16 cellular contexts compared by ENCODE assay signal in the genomic region with DNA sequence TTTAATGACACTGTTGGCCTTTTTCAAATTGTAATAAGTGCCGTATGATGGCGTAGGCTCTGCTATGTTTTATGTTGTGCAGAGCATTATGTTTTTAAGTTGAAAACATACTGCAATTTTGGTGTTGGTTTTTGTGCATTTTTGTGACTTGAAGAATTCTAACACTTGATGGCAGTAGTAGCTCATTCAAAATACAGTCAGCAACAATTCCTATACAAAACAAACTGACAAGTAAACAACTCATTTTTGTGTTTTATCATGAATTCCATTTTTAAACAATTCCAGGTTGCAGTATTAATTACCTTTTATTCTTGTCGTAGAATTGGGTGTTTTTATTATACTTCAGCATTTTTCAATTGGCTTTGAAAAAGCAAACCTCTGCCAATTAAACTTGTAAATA. TPM values are rescaled to one million over a fixed set of nuclear protein-coding genes. Genes with fewer than 3 reads are reported as not detected.
A peak's percentile ranks its signal among the peaks of the same experiment; 100 is the strongest.
DNase-seq lines count a peak whose midpoint lies in the region; ATAC-seq and TF ChIP-seq lines count a peak whose summit lies in the region.
"Had no signal": no experiment of that assay in that cellular context is flagged by ENCODE, and none has a peak within 500 bp of the region (broad histone marks: within the 10 kb centered on the region; RNA-seq: fewer than 3 reads in every experiment).

No MANE protein-coding gene starts in this region.

- no peak for TF ChIP-seq POLR2A in HCT116 (IDR thresholded peaks at IDR 0.05; ENCODE audit: borderline replicate concordance, extremely low read depth, insufficient read depth, insufficient read length)

- H3K79me2 ChIP-seq in HCT116 (ENCODE audit: insufficient read depth, low read length) = no peaks in the 10 kb centered on the region

- in situ Hi-C loops in astrocyte of the spinal cord (cut with HindIII; ENCODE audit: low sequenced_read_pairs) = no loop called here

- no peaks in the 10 kb centered on the region for H3K9me3 ChIP-seq in HCT116 (ENCODE audit: control insufficient read depth in 1 of 2, insufficient read depth in 1 of 2, low read depth in 1 of 2, low read length in 2 of 2)
- H3K9me3 ChIP-seq: body of pancreas, sigmoid colon, suprapubic skin had no signal

- no peak overlapping the region for H3K9ac ChIP-seq in HCT116 (ENCODE audit: low read length)

- DNase-seq in AG09319 (ENCODE audit: extremely low read depth, low read depth) (no peak), HCT116 (ENCODE audit: low read depth, low spot score) (no peak), astrocyte of the spinal cord (ENCODE audit: low read depth, low spot score) (no peak), kidney epithelial cell (ENCODE audit: low read depth) (no peak), NCI-H524 (lab: John Stamatoyannopoulos, UW) (no peak)
- no peak for DNase-seq in activated T-cell treated with anti-CD3 and anti-CD28 coated beads, Interleukin-2, amount 50 U/mL, for 48 hours
- DNase-seq: CD8-positive, alpha-beta memory T cell; NK-92 treated with Interleukin-12 subunit alpha and Interleukin-12 subunit beta, amount 100 ng/mL, for 24 hours; sigmoid colon had no signal

- H3K9me2 ChIP-seq in HCT116 (ENCODE audit: insufficient read depth) = no peaks in the 10 kb centered on the region

- peak; percentile 34; the same call in 1 of the 2 replicates for ATAC-seq in HCT116
- ATAC-seq in GM21825 (IDR thresholded peaks at IDR 0.05; ENCODE audit: unreplicated experiment) = no peak
- ATAC-seq in GM18870 (IDR thresholded peaks at IDR 0.05; ENCODE audit: unreplicated experiment) = no peak
- ATAC-seq: activated T-cell treated with anti-CD3 and anti-CD28 coated beads, Interleukin-2, amount 50 U/mL, for 72 hours had no signal

- peak; percentile 46 for TF ChIP-seq RAD21 in HCT116 (IDR thresholded peaks at IDR 0.05; ENCODE audit: low read depth)

- H3K36me3 ChIP-seq in HCT116 (ENCODE audit: control insufficient read depth in 1 of 2, insufficient read depth in 2 of 2, low read length in 2 of 2) = no peaks in the 10 kb centered on the region
- H3K36me3 ChIP-seq in kidney epithelial cell (ENCODE audit: control insufficient read depth, insufficient read depth, low read length) = no peaks in the 10 kb centered on the region
- H3K36me3 ChIP-seq: sigmoid colon, suprapubic skin had no signal

- H3K4me3 ChIP-seq in HCT116 (replicated peaks in 1 of 2; ENCODE audit: low read depth in 1 of 2, low read length in 2 of 2) (no peak overlapping the region), astrocyte of the spinal cord (ENCODE audit: low read depth, low read length) (no peak overlapping the region), kidney epithelial cell (ENCODE audit: low read depth, low read length) (no peak overlapping the region)
- H3K4me3 ChIP-seq: body of pancreas, sigmoid colon, suprapubic skin had no signal

- RAD21 ChIA-PET in HCT116 (lab: Charles Lee; ENCODE audit: low non-redundant PET in 1 of 2, low total read pairs in 2 of 2, uncharacterized antibody in 2 of 2, unreplicated experiment in 2 of 2) = no interaction called here

- H3K27me3 ChIP-seq in HCT116 (ENCODE audit: insufficient read depth, low read length) = no peaks in the 10 kb centered on the region
- H3K27me3 ChIP-seq in kidney epithelial cell (ENCODE audit: control insufficient read depth, insufficient read depth, low read length) = no peaks in the 10 kb centered on the region
- H3K27me3 ChIP-seq: body of pancreas, sigmoid colon, suprapubic skin had no signal

- intact Hi-C loops in HCT116 (cut with micrococcal nuclease) = loop anchor here (1.0 kb wide), 1 partner anchor 396 kb away; no protein-coding TSS in a partner anchor

- no peak overlapping the region for H3K27ac ChIP-seq in HCT116 (ENCODE audit: low read depth, low read length)
- H3K27ac ChIP-seq: body of pancreas, sigmoid colon, suprapubic skin had no signal

- H2AFZ ChIP-seq in HCT116 (ENCODE audit: low read depth, low read length, poor library complexity, severe bottlenecking) = peak overlapping the region; percentile 92

- no peaks in the 10 kb centered on the region for H4K20me1 ChIP-seq in HCT116 (ENCODE audit: insufficient read depth)

- TF ChIP-seq CTCF in AG09319 (IDR thresholded peaks at IDR 0.05; ENCODE audit: low read depth, low read length) (peak; percentile 37), HCT116 (IDR thresholded peaks at IDR 0.05 in 2 of 3, conservative IDR thresholded peaks at IDR 0.05 in 1 of 3; ENCODE audit: borderline replicate concordance in 1 of 3, insufficient read depth in 1 of 3, low read depth in 2 of 3, low read length in 2 of 3) (peak in 2 of 3 experiments; percentile 20; a peak in 2 of 6 replicates), astrocyte of the spinal cord (IDR thresholded peaks at IDR 0.05; ENCODE audit: low read depth, low read length) (peak; percentile 9), kidney epithelial cell (IDR thresholded peaks at IDR 0.05; ENCODE audit: insufficient read depth, low read length, poor library complexity, severe bottlenecking) (peak; percentile 5)

- POLR2A ChIA-PET in HCT116 (lab: Charles Lee) = interaction anchor here (1.2 kb wide), 1 partner anchor 14 kb away, joined by 4 read pairs; no protein-coding TSS in a partner anchor

- BruUV-seq in HCT116 (replicated peaks; lab: Mats Ljungman, UMichigan) = no TSS peak

- no peak overlapping the region for H3K4me2 ChIP-seq in HCT116 (ENCODE audit: low read length)

- no peaks in the 10 kb centered on the region for H3K4me1 ChIP-seq in HCT116 (ENCODE audit: control insufficient read depth in 1 of 2, insufficient read depth in 2 of 2, low read length in 2 of 2)
- H3K4me1 ChIP-seq: body of pancreas, sigmoid colon, suprapubic skin had no signal

- CTCF ChIA-PET in HCT116 (lab: Charles Lee) = interaction anchor here (0.6 to 3.2 kb wide), 10 partner anchors 10 to 408 kb away, joined by 3 to 37 read pairs (median 6); no protein-coding TSS in a partner anchor

TF ChIP-seq in HCT116, 20 proteins besides CTCF, POLR2A, EP300 and RAD21:
- TF ChIP-seq, protein P1, sequence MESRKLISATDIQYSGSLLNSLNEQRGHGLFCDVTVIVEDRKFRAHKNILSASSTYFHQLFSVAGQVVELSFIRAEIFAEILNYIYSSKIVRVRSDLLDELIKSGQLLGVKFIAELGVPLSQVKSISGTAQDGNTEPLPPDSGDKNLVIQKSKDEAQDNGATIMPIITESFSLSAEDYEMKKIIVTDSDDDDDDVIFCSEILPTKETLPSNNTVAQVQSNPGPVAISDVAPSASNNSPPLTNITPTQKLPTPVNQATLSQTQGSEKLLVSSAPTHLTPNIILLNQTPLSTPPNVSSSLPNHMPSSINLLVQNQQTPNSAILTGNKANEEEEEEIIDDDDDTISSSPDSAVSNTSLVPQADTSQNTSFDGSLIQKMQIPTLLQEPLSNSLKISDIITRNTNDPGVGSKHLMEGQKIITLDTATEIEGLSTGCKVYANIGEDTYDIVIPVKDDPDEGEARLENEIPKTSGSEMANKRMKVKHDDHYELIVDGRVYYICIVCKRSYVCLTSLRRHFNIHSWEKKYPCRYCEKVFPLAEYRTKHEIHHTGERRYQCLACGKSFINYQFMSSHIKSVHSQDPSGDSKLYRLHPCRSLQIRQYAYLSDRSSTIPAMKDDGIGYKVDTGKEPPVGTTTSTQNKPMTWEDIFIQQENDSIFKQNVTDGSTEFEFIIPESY (IDR thresholded peaks at IDR 0.05; ENCODE audit: extremely low read depth, insufficient replicate concordance, low read length) = no peak
- TF ChIP-seq, protein P2, sequence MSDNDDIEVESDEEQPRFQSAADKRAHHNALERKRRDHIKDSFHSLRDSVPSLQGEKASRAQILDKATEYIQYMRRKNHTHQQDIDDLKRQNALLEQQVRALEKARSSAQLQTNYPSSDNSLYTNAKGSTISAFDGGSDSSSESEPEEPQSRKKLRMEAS (IDR thresholded peaks at IDR 0.05) = no peak
- TF ChIP-seq SP1 (IDR thresholded peaks at IDR 0.05; ENCODE audit: low read depth) = no peak
- no peak for TF ChIP-seq SRF (IDR thresholded peaks at IDR 0.05; ENCODE audit: low read depth)
- TF ChIP-seq EZH2 (IDR thresholded peaks at IDR 0.05) = no peak
- no peak for TF ChIP-seq EZH2phosphoT487 (IDR thresholded peaks at IDR 0.05; ENCODE audit: borderline replicate concordance)
- TF ChIP-seq POLR2AphosphoS5 (IDR thresholded peaks at IDR 0.05; ENCODE audit: low read depth, low read length) = no peak
- no peak for TF ChIP-seq FOSL1 (IDR thresholded peaks at IDR 0.05; ENCODE audit: low read depth)
- TF ChIP-seq ZFX (IDR thresholded peaks at IDR 0.05) = no peak
- no peak for TF ChIP-seq YY1 (IDR thresholded peaks at IDR 0.05; ENCODE audit: extremely low read depth, insufficient replicate concordance, low read depth, low read length)
- no peak for TF ChIP-seq TCF7L2 (IDR thresholded peaks at IDR 0.05; ENCODE audit: borderline replicate concordance, extremely low read depth, insufficient read depth, insufficient read length)
- TF ChIP-seq CEBPB (IDR thresholded peaks at IDR 0.05; ENCODE audit: low read depth) = no peak
- TF ChIP-seq, protein P3, sequence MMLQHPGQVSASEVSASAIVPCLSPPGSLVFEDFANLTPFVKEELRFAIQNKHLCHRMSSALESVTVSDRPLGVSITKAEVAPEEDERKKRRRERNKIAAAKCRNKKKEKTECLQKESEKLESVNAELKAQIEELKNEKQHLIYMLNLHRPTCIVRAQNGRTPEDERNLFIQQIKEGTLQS (IDR thresholded peaks at IDR 0.05) = no peak
- no peak for TF ChIP-seq JUND (IDR thresholded peaks at IDR 0.05)

RNA-seq across cellular contexts. Expression of a gene that starts 4.0 kb away (rescaled TPM):
- total RNA-seq in HCT116 (2021; ENCODE audit: unreplicated experiment) = not detected
- polyA plus RNA-seq in HCT116 (2012) = not detected in 2 replicates
- total RNA-seq in kidney epithelial cell = not detected in 2 replicates
- total RNA-seq: activated T-cell treated with anti-CD3 and anti-CD28 coated beads, Interleukin-2, amount 50 U/mL, for 72 hours; body of pancreas; CD8-positive, alpha-beta memory T cell; naive thymus-derived CD4-positive, alpha-beta T cell; sigmoid colon; suprapubic skin had no signal
- polyA plus RNA-seq: CD8-positive, alpha-beta memory T cell; esophagus; naive thymus-derived CD4-positive, alpha-beta T cell; sigmoid colon had no signal

RNA-seq across cellular contexts. Expression of a gene that starts 45.8 kb away (rescaled TPM):
- total RNA-seq in HCT116 (2021; ENCODE audit: unreplicated experiment) = not detected
- polyA plus RNA-seq in HCT116 (2012) = not detected in 2 replicates
- not detected in 2 replicates for total RNA-seq in kidney epithelial cell
- total RNA-seq: activated T-cell treated with anti-CD3 and anti-CD28 coated beads, Interleukin-2, amount 50 U/mL, for 72 hours; body of pancreas; CD8-positive, alpha-beta memory T cell; naive thymus-derived CD4-positive, alpha-beta T cell; sigmoid colon; suprapubic skin had no signal
- polyA plus RNA-seq: CD8-positive, alpha-beta memory T cell; esophagus; naive thymus-derived CD4-positive, alpha-beta T cell had no signal
